8 cellular contexts compared by ENCODE assay signal in the genomic region with DNA sequence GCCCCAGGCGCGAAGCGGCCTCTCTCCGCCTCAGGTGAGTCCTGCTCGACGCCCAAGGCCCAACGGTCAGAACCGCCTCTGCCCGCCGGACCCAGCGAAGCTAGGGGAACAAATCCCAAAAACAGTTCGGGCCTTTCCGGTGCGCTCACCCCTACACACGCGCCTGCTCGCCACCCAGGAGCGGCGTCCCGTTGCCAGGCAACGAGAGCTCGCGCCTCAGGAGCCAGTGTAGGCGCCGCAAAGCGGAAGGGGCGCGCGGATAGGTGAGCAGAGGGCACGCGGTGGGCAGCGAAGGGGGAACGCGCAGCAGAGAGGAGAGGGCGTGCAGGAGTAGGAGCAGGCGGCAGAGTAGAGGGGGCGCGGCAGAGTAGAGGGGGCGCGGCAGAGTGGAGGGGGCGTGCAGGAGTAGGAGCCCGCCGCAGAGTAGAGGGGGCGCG. TPM values are rescaled to one million over a fixed set of nuclear protein-coding genes. Genes with fewer than 3 reads are reported as not detected.
DNase-seq lines count a peak whose midpoint lies in the region; ATAC-seq and TF ChIP-seq lines count a peak whose summit lies in the region.

Gene DYDC1, minus strand, starts transcription at position 193 of the 437 bp plus-strand sequence. CDS start 4,154 bp downstream, outside the sequence.
Gene DYDC2, plus strand, starts transcription at position 219 of the 437 bp plus-strand sequence. CDS start 5,663 bp downstream, outside the sequence.

- peak; percentile 99 for ATAC-seq in activated naive CD4-positive, alpha-beta T cell treated with anti-CD3 and anti-CD28 coated beads, Interleukin-2, amount 50 U/mL, for 72 hours
- ATAC-seq in gastrocnemius medialis (no peak), GM19023 (IDR thresholded peaks at IDR 0.05; ENCODE audit: unreplicated experiment) (no peak), HG03196 (IDR thresholded peaks at IDR 0.05; ENCODE audit: unreplicated experiment) (no peak)

- in situ Hi-C loops in HAP-1 (cut with MboI; ENCODE audit: low sequenced_read_pairs), result no loop called here
- in situ Hi-C loops in gastrocnemius medialis (cut with MboI; ENCODE audit: low sequenced_read_pairs in 4 of 4), result no loop called here

- no peak within 1 kb of the TSS for H3K27ac Mint-ChIP-seq in activated naive CD4-positive, alpha-beta T cell treated with anti-CD3 and anti-CD28 coated beads, Interleukin-2, amount 50 U/mL, for 72 hours

- no peak within 1 kb of the TSS for H3K27ac ChIP-seq in gastrocnemius medialis

- intact Hi-C loops in gastrocnemius medialis (cut with DNase I; ENCODE audit: low total_unique reads), result no loop called here

- peak; percentile 48 for DNase-seq in DMS 273 treated with DMSO at 0.1 percent for 48 hours (lab: John Stamatoyannopoulos, UW)
- DNase-seq in HAP-1 (ENCODE audit: low spot score in 2 of 2), result peak; percentile 38 to 76
- peak; percentile 37 for DNase-seq in NCI-H2227 treated with DMSO at 0.1 percent for 48 hours (lab: John Stamatoyannopoulos, UW)
- DNase-seq in activated naive CD4-positive, alpha-beta T cell treated with anti-CD3 and anti-CD28 coated beads, Interleukin-2, amount 50 U/mL, for 72 hours (ENCODE audit: low spot score in 2 of 2), result peak; percentile 61 to 76
- peak; percentile 64 for DNase-seq in iPS DF 19.7 (ENCODE audit: low read depth, low spot score)
- DNase-seq in gastrocnemius medialis, result no peak

- no peaks in the 10 kb centered on the region for H3K9me3 Mint-ChIP-seq in activated naive CD4-positive, alpha-beta T cell treated with anti-CD3 and anti-CD28 coated beads, Interleukin-2, amount 50 U/mL, for 72 hours

- no peak for TF ChIP-seq CTCF in gastrocnemius medialis (IDR thresholded peaks at IDR 0.05 in 4 of 5, conservative IDR thresholded peaks at IDR 0.05 in 1 of 5)

- peak within 1 kb of the TSS; percentile 26 for H3K4me3 ChIP-seq in HAP-1
- H3K4me3 ChIP-seq in gastrocnemius medialis, result peak within 1 kb of the TSS; percentile 33 to 45 (median 42)

- no peaks in the 10 kb centered on the region for H3K36me3 Mint-ChIP-seq in activated naive CD4-positive, alpha-beta T cell treated with anti-CD3 and anti-CD28 coated beads, Interleukin-2, amount 50 U/mL, for 72 hours

- H3K27me3 ChIP-seq in HAP-1 (ENCODE audit: low read depth) (no peaks in the 10 kb centered on the region), gastrocnemius medialis (peaks cover 11 to 23% (median 16%) of the 10 kb centered on the region in 3 donors)

- no peaks in the 10 kb centered on the region; the same call in 1 of the 2 replicates for H3K4me1 ChIP-seq in HAP-1
- H3K4me1 ChIP-seq in gastrocnemius medialis, result no peaks in the 10 kb centered on the region

- no peak for TF ChIP-seq POLR2A in gastrocnemius medialis (IDR thresholded peaks at IDR 0.05)

- H3K9me3 ChIP-seq in HAP-1, result no peaks in the 10 kb centered on the region
- no peaks in the 10 kb centered on the region for H3K9me3 ChIP-seq in gastrocnemius medialis

- H3K36me3 ChIP-seq in HAP-1 (replicated peaks) (no peaks in the 10 kb centered on the region), gastrocnemius medialis (no peaks in the 10 kb centered on the region)

RNA-seq across cellular contexts. Expression of gene DYDC1, which starts in this region (rescaled TPM):
- not detected for total RNA-seq in activated naive CD4-positive, alpha-beta T cell treated with anti-CD3 and anti-CD28 coated beads, Interleukin-2, amount 50 U/mL, for 72 hours
- not detected for total RNA-seq in gastrocnemius medialis

RNA-seq across cellular contexts. Expression of gene DYDC2, which starts in this region (rescaled TPM):
- not detected for total RNA-seq in activated naive CD4-positive, alpha-beta T cell treated with anti-CD3 and anti-CD28 coated beads, Interleukin-2, amount 50 U/mL, for 72 hours
- not detected for total RNA-seq in gastrocnemius medialis

Comparison
In these comparisons a context has a peak if more than half of its experiments do, and no peak if none do; other contexts are left out.
1. Peak in DNase-seq and ATAC-seq in activated naive CD4-positive, alpha-beta T cell treated with anti-CD3 and anti-CD28 coated beads, Interleukin-2, amount 50 U/mL, for 72 hours; RNA of the genes that start here not detected or under 1 TPM.
2. DNase-seq: peak in DMS 273 treated with DMSO at 0.1 percent for 48 hours (single experiment), HAP-1 (2 of 2), NCI-H2227 treated with DMSO at 0.1 percent for 48 hours (single experiment) and iPS DF 19.7 (single experiment); none in gastrocnemius medialis (0 of 2).